ENCODE assay signal across 8 cellular contexts in the genomic region with DNA sequence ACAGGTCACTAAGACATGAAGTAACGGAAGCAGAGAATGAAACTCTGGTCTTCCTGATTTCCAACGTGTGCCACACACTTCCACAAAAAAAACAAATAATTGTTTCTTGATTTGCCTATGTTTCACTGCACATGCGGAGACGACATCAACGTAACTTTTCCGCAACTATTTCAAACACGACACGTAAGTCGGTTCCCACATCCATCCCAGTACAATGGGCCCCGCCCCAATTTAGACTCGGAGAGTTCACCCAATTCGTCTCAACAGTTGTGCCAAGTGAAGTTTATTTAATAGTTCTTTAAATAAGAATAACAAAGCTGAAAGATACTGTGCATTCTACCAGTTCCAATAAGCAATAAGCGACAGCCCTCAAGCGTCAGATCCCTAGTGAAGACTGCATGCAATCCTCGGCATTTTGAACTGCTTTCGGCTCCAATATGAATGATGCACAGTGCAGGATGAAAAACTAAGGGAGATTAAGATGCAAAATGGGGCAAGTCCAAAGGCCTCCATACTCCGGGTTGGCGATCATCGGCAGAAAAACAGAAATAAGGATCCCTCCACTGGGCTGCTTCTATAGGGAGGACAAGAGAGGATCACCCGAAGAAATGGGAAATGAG. TPM values are rescaled to one million over a fixed set of nuclear protein-coding genes. Genes with fewer than 3 reads are reported as not detected.
DNase-seq lines count a peak whose midpoint lies in the region; ATAC-seq and TF ChIP-seq lines count a peak whose summit lies in the region.

No MANE protein-coding gene starts in this region.

- TF ChIP-seq CTCF in glutamatergic neuron (IDR thresholded peaks at IDR 0.05; ENCODE audit: partially characterized antibody, unreplicated experiment): no peak

- H3K27me3 Mint-ChIP-seq in activated T-helper 2 cell treated with anti-CD3 and anti-CD28 coated beads, Interferon-gamma antibody, Interleukin-2, Interleukin-4, amounts not matched to agents 10 μg/mL and 5 μg/mL and 100 μg/mL, durations not matched to agents 14 hours and 24 hours and 36 hours (ENCODE audit: low read depth): no peaks in the 10 kb centered on the region
- peaks cover 2% of the 10 kb centered on the region for H3K27me3 Mint-ChIP-seq in glutamatergic neuron (ENCODE audit: unreplicated experiment)

- H3K4me3 Mint-ChIP-seq in activated T-helper 2 cell treated with anti-CD3 and anti-CD28 coated beads, Interferon-gamma antibody, Interleukin-2, Interleukin-4, amounts not matched to agents 10 μg/mL and 5 μg/mL and 100 μg/mL, durations not matched to agents 14 hours and 24 hours and 36 hours (ENCODE audit: low read depth): peak overlapping the region; percentile 96
- H3K4me3 Mint-ChIP-seq in glutamatergic neuron (ENCODE audit: unreplicated experiment): peak overlapping the region; percentile 92

- peaks cover 20% of the 10 kb centered on the region for H3K4me1 Mint-ChIP-seq in activated T-helper 2 cell treated with anti-CD3 and anti-CD28 coated beads, Interferon-gamma antibody, Interleukin-2, Interleukin-4, amounts not matched to agents 10 μg/mL and 5 μg/mL and 100 μg/mL, durations not matched to agents 14 hours and 24 hours and 36 hours (ENCODE audit: low read depth)
- H3K4me1 Mint-ChIP-seq in glutamatergic neuron (ENCODE audit: low read depth, unreplicated experiment): peaks cover 4% of the 10 kb centered on the region

- H3K36me3 Mint-ChIP-seq in activated T-helper 2 cell treated with anti-CD3 and anti-CD28 coated beads, Interferon-gamma antibody, Interleukin-2, Interleukin-4, amounts not matched to agents 10 μg/mL and 5 μg/mL and 100 μg/mL, durations not matched to agents 14 hours and 24 hours and 36 hours (ENCODE audit: low read depth): peaks cover 47% of the 10 kb centered on the region
- no peaks in the 10 kb centered on the region for H3K36me3 Mint-ChIP-seq in glutamatergic neuron (ENCODE audit: unreplicated experiment)

- peak overlapping the region; percentile 99 for H3K4me3 ChIP-seq in HUES48 (ENCODE audit: low read depth, low read length)

- intact Hi-C loops in activated T-helper 2 cell treated with anti-CD3 and anti-CD28 coated beads, Interferon-gamma antibody, Interleukin-2, Interleukin-4, amounts not matched to agents 10 μg/mL and 5 μg/mL and 100 μg/mL, durations not matched to agents 14 hours and 24 hours and 36 hours (cut with micrococcal nuclease): loop anchor here (1.0 to 2.0 kb wide), 5 partner anchors 18 to 1701 kb away; partner anchors contain the start of genes COMMD1, FAM161A, MDH1 and WDPCP

- H3K9ac ChIP-seq in HUES48 (ENCODE audit: low read depth, low read length): peak overlapping the region; percentile 95

- H3K36me3 ChIP-seq in HUES48 (ENCODE audit: control insufficient read depth, insufficient read depth, low read length): peaks cover 33% of the 10 kb centered on the region

- no peaks in the 10 kb centered on the region for H3K9me3 Mint-ChIP-seq in activated T-helper 2 cell treated with anti-CD3 and anti-CD28 coated beads, Interferon-gamma antibody, Interleukin-2, Interleukin-4, amounts not matched to agents 10 μg/mL and 5 μg/mL and 100 μg/mL, durations not matched to agents 14 hours and 24 hours and 36 hours
- peaks cover 1% of the 10 kb centered on the region for H3K9me3 Mint-ChIP-seq in glutamatergic neuron (ENCODE audit: unreplicated experiment)

- ATAC-seq in HG02623 (IDR thresholded peaks at IDR 0.05; ENCODE audit: unreplicated experiment) (no peak), HG03097 (IDR thresholded peaks at IDR 0.05; ENCODE audit: low FRiP score, unreplicated experiment) (no peak)

- peak overlapping the region; percentile 98 for H3K27ac ChIP-seq in HUES48 (ENCODE audit: low read depth, low read length)

- no peaks in the 10 kb centered on the region for H3K4me1 ChIP-seq in HUES48 (ENCODE audit: control insufficient read depth, insufficient read depth, low read length)

- H3K27ac Mint-ChIP-seq in activated T-helper 2 cell treated with anti-CD3 and anti-CD28 coated beads, Interferon-gamma antibody, Interleukin-2, Interleukin-4, amounts not matched to agents 10 μg/mL and 5 μg/mL and 100 μg/mL, durations not matched to agents 14 hours and 24 hours and 36 hours: peak overlapping the region; percentile 99
- H3K27ac Mint-ChIP-seq in glutamatergic neuron (ENCODE audit: unreplicated experiment): peak overlapping the region; percentile 96

- peak; percentile 39 for DNase-seq in NCI-H2227 (lab: John Stamatoyannopoulos, UW; ENCODE audit: unreplicated experiment)
- DNase-seq in NCI-H2227 treated with DMSO at 0.1 percent for 48 hours (lab: John Stamatoyannopoulos, UW): no peak
- DNase-seq in activated T-helper 2 cell treated with anti-CD3 and anti-CD28 coated beads, Interferon-gamma antibody, Interleukin-2, Interleukin-4, amounts not matched to agents 10 μg/mL and 5 μg/mL and 100 μg/mL, durations not matched to agents 14 hours and 24 hours and 36 hours (ENCODE audit: low spot score): no peak
- DNase-seq in glutamatergic neuron: no peak
- DNase-seq in pons (ENCODE audit: low spot score): peak; percentile 66

- H3K9me3 ChIP-seq in HUES48 (ENCODE audit: control insufficient read depth, insufficient read depth, low read length): no peaks in the 10 kb centered on the region

- H3K27me3 ChIP-seq in HUES48 (ENCODE audit: control insufficient read depth, insufficient read depth, low read length): no peaks in the 10 kb centered on the region

RNA-seq across cellular contexts. Expression of gene CCT4, which starts 0.7 kb away (rescaled TPM):
- total RNA-seq in activated T-helper 2 cell treated with anti-CD3 and anti-CD28 coated beads, Interferon-gamma antibody, Interleukin-2, Interleukin-4, amounts not matched to agents 10 μg/mL and 5 μg/mL and 100 μg/mL, durations not matched to agents 14 hours and 24 hours and 36 hours: 360 and 367 TPM in 2 replicates
- 146 TPM for total RNA-seq in glutamatergic neuron (ENCODE audit: unreplicated experiment)

RNA-seq across cellular contexts. Expression of gene COMMD1, which starts 17.7 kb away (rescaled TPM):
- total RNA-seq in activated T-helper 2 cell treated with anti-CD3 and anti-CD28 coated beads, Interferon-gamma antibody, Interleukin-2, Interleukin-4, amounts not matched to agents 10 μg/mL and 5 μg/mL and 100 μg/mL, durations not matched to agents 14 hours and 24 hours and 36 hours: 27.5 and 29.1 TPM in 2 replicates
- total RNA-seq in glutamatergic neuron (ENCODE audit: unreplicated experiment): 48.2 TPM

RNA-seq across cellular contexts. Expression of gene FAM161A, which starts 33.9 kb away (rescaled TPM):
- total RNA-seq in activated T-helper 2 cell treated with anti-CD3 and anti-CD28 coated beads, Interferon-gamma antibody, Interleukin-2, Interleukin-4, amounts not matched to agents 10 μg/mL and 5 μg/mL and 100 μg/mL, durations not matched to agents 14 hours and 24 hours and 36 hours: 5.0 and 5.5 TPM in 2 replicates
- total RNA-seq in glutamatergic neuron (ENCODE audit: unreplicated experiment): 13.4 TPM

Comparison
In these comparisons a context has a peak if more than half of its experiments do, and no peak if none do; other contexts are left out.
1. DNase-seq: peak in NCI-H2227 (single experiment) and pons (single experiment); none in NCI-H2227 treated with DMSO at 0.1 percent for 48 hours (single experiment), activated T-helper 2 cell treated with anti-CD3 and anti-CD28 coated beads, Interferon-gamma antibody, Interleukin-2, Interleukin-4, amounts not matched to agents 10 μg/mL and 5 μg/mL and 100 μg/mL, durations not matched to agents 14 hours and 24 hours and 36 hours (single experiment) and glutamatergic neuron (single experiment).